Comparison of ENCODE assay signal across 18 cellular contexts in genomic region chr4:161595230-161595771, GRCh38.
DNase-seq lines count a peak whose midpoint lies in the region; ATAC-seq and TF ChIP-seq lines count a peak whose summit lies in the region.
"Had no signal": no experiment of that assay in that cellular context is flagged by ENCODE, and none has a peak within 500 bp of the region (broad histone marks: within the 10 kb centered on the region; RNA-seq: fewer than 3 reads in every experiment).

No MANE protein-coding gene starts in this region.

- H3K9me2 ChIP-seq in HCT116 (ENCODE audit: insufficient read depth) (no peaks in the 10 kb centered on the region), SK-N-SH (no peaks in the 10 kb centered on the region)

- no peaks in the 10 kb centered on the region for H3K4me1 ChIP-seq in HCT116 (ENCODE audit: control insufficient read depth in 1 of 2, insufficient read depth in 2 of 2, low read length in 2 of 2)
- H3K4me1 ChIP-seq in SK-N-SH (ENCODE audit: control insufficient read depth in 1 of 2, insufficient read depth in 2 of 2, low read depth in 1 of 2, low read length in 1 of 2): no peaks in the 10 kb centered on the region; a peak in 1 of 4 replicates
- H3K4me1 ChIP-seq in thyroid gland: no peaks in the 10 kb centered on the region
- H3K4me1 ChIP-seq: BE2C, BLaER1 had no signal

- no peaks in the 10 kb centered on the region for H3K79me2 ChIP-seq in HCT116 (ENCODE audit: insufficient read depth, low read length)
- no peaks in the 10 kb centered on the region for H3K79me2 ChIP-seq in SK-N-SH (ENCODE audit: insufficient read depth)

- TF ChIP-seq POLR2A in HCT116 (IDR thresholded peaks at IDR 0.05; ENCODE audit: borderline replicate concordance, extremely low read depth, insufficient read depth, insufficient read length): no peak
- TF ChIP-seq POLR2A in thyroid gland (IDR thresholded peaks at IDR 0.05): no peak

- 32% methylated on average over 2 of the region's 2 CpGs for WGBS in SK-N-SH (ENCODE audit: low lambda C conversion rate)
- 86 to 92% methylated on average over 2 of the region's 2 CpGs for WGBS in thyroid gland, 2 donors

- no peak overlapping the region for H3K9ac ChIP-seq in HCT116 (ENCODE audit: low read length)
- H3K9ac ChIP-seq in SK-N-SH: no peak overlapping the region
- H3K9ac ChIP-seq: BLaER1 had no signal

- RAD21 ChIA-PET in HCT116 (lab: Charles Lee; ENCODE audit: low non-redundant PET in 1 of 2, low total read pairs in 2 of 2, uncharacterized antibody in 2 of 2, unreplicated experiment in 2 of 2): no interaction called here

- ATAC-seq in HCT116 (no peak), GM21515 (IDR thresholded peaks at IDR 0.05; ENCODE audit: unreplicated experiment) (no peak), HG03045 (IDR thresholded peaks at IDR 0.05; ENCODE audit: unreplicated experiment) (no peak)

- H3K36me3 ChIP-seq in HCT116 (ENCODE audit: control insufficient read depth in 1 of 2, insufficient read depth in 2 of 2, low read length in 2 of 2) (no peaks in the 10 kb centered on the region), SK-N-SH (replicated peaks in 1 of 2; ENCODE audit: control insufficient read depth in 1 of 2, insufficient read depth in 2 of 2, low read length in 1 of 2) (no peaks in the 10 kb centered on the region), thyroid gland (no peaks in the 10 kb centered on the region)
- H3K36me3 ChIP-seq: BE2C, BLaER1 had no signal

- no peaks in the 10 kb centered on the region for H3F3A ChIP-seq in SK-N-SH (replicated peaks; ENCODE audit: insufficient read depth)

- H2AFZ ChIP-seq in HCT116 (ENCODE audit: low read depth, low read length, poor library complexity, severe bottlenecking) (peak overlapping the region; percentile 83), SK-N-SH (ENCODE audit: low read depth) (no peak overlapping the region)

- no peak overlapping the region for H3K4me3 ChIP-seq in HCT116 (replicated peaks in 1 of 2; ENCODE audit: low read depth in 1 of 2, low read length in 2 of 2)
- no peak overlapping the region for H3K4me3 ChIP-seq in LNCaP clone FGC (ENCODE audit: low read depth, low read length)
- no peak overlapping the region for H3K4me3 ChIP-seq in SK-N-SH (ENCODE audit: low read depth in 2 of 2, low read length in 1 of 2)
- no peak overlapping the region for H3K4me3 ChIP-seq in thyroid gland (replicated peaks in 1 of 3)
- H3K4me3 ChIP-seq: BLaER1 had no signal

- H4K20me1 ChIP-seq in HCT116 (ENCODE audit: insufficient read depth) (no peaks in the 10 kb centered on the region), SK-N-SH (ENCODE audit: insufficient read depth) (no peaks in the 10 kb centered on the region)
- H4K20me1 ChIP-seq: BLaER1 had no signal

- DNase-seq in HCT116 (ENCODE audit: low read depth, low spot score) (no peak), LNCaP clone FGC (ENCODE audit: low read depth) (peak; percentile 41), SK-N-SH (no peak), HUDEP-2 (lab: John Stamatoyannopoulos, UW; ENCODE audit: unreplicated experiment in 76 of 76) (no peak), thyroid gland (no peak)
- DNase-seq: 8988T; ACHN; BE2C; C1 segment of cervical spinal cord; CD4-positive, alpha-beta memory T cell; CD4-positive, CD25-positive, alpha-beta regulatory T cell; CD8-positive, alpha-beta memory T cell; COR-L47; DMS79 treated with DMSO at 0.1 percent for 48 hours; GF-D8 had no signal

- H3K4me2 ChIP-seq in HCT116 (ENCODE audit: low read length): no peak overlapping the region
- no peak overlapping the region for H3K4me2 ChIP-seq in SK-N-SH
- H3K4me2 ChIP-seq: BLaER1 had no signal

- H3K27ac ChIP-seq in HCT116 (ENCODE audit: low read depth, low read length): no peak overlapping the region
- no peak overlapping the region for H3K27ac ChIP-seq in SK-N-SH (ENCODE audit: low read depth in 2 of 2, low read length in 1 of 2)
- no peak overlapping the region for H3K27ac ChIP-seq in thyroid gland
- H3K27ac ChIP-seq: BLaER1 had no signal

- BruUV-seq in HCT116 (replicated peaks; lab: Mats Ljungman, UMichigan): no TSS peak

- H3K27me3 ChIP-seq in HCT116 (ENCODE audit: insufficient read depth, low read length): no peaks in the 10 kb centered on the region
- H3K27me3 ChIP-seq in SK-N-SH (ENCODE audit: insufficient read depth): no peaks in the 10 kb centered on the region
- no peaks in the 10 kb centered on the region for H3K27me3 ChIP-seq in thyroid gland
- H3K27me3 ChIP-seq: BE2C, BLaER1 had no signal

- TF ChIP-seq EP300 in SK-N-SH (IDR thresholded peaks at IDR 0.05; ENCODE audit: borderline replicate concordance in 1 of 2, low read depth in 1 of 2, low read length in 1 of 2): peak in 1 of 2 experiments; percentile 51; a peak in 1 of 4 replicates

- TF ChIP-seq CTCF in HCT116 (IDR thresholded peaks at IDR 0.05 in 2 of 3, conservative IDR thresholded peaks at IDR 0.05 in 1 of 3; ENCODE audit: borderline replicate concordance in 1 of 3, insufficient read depth in 1 of 3, low read depth in 2 of 3, low read length in 2 of 3) (no peak), LNCaP clone FGC (IDR thresholded peaks at IDR 0.05; ENCODE audit: control insufficient read depth, extremely low read depth, insufficient read depth) (no peak), SK-N-SH (IDR thresholded peaks at IDR 0.05) (no peak), thyroid gland (IDR thresholded peaks at IDR 0.05) (no peak)

- CTCF ChIA-PET in HCT116 (lab: Charles Lee) (no interaction called here), SK-N-SH (lab: Yijun Ruan, JAX) (interaction anchor here (0.9 kb wide), 1 partner anchor 573 kb away, joined by 5 read pairs; no protein-coding TSS in a partner anchor)

- no peaks in the 10 kb centered on the region for H3K9me3 ChIP-seq in HCT116 (ENCODE audit: control insufficient read depth in 1 of 2, insufficient read depth in 1 of 2, low read depth in 1 of 2, low read length in 2 of 2)
- H3K9me3 ChIP-seq in SK-N-SH: no peaks in the 10 kb centered on the region
- H3K9me3 ChIP-seq in thyroid gland: no peaks in the 10 kb centered on the region
- H3K9me3 ChIP-seq: BE2C, BLaER1 had no signal

- intact Hi-C loops in HCT116 (cut with micrococcal nuclease) (no loop called here), thyroid gland (cut with DNase I) (no loop called here)

- POLR2A ChIA-PET in HCT116 (lab: Charles Lee): no interaction called here
- POLR2A ChIA-PET in SK-N-SH (lab: Yijun Ruan, JAX): no interaction called here

- TF ChIP-seq RAD21 in HCT116 (IDR thresholded peaks at IDR 0.05; ENCODE audit: low read depth): no peak
- no peak for TF ChIP-seq RAD21 in SK-N-SH (IDR thresholded peaks at IDR 0.05; ENCODE audit: low read length)

TF ChIP-seq in HCT116, 20 proteins besides CTCF, POLR2A, EP300 and RAD21:
- TF ChIP-seq POLR2AphosphoS5 (IDR thresholded peaks at IDR 0.05; ENCODE audit: low read depth, low read length) (no peak), CEBPB (IDR thresholded peaks at IDR 0.05; ENCODE audit: low read depth) (no peak), ATF3 (IDR thresholded peaks at IDR 0.05) (no peak), MAX (IDR thresholded peaks at IDR 0.05) (no peak), JUND (IDR thresholded peaks at IDR 0.05) (no peak), CBX3 (IDR thresholded peaks at IDR 0.05; ENCODE audit: low read depth) (no peak), SIN3A (IDR thresholded peaks at IDR 0.05; ENCODE audit: low read depth) (no peak), YY1 (IDR thresholded peaks at IDR 0.05; ENCODE audit: extremely low read depth, insufficient replicate concordance, low read depth, low read length) (no peak), FOSL1 (IDR thresholded peaks at IDR 0.05; ENCODE audit: low read depth) (no peak), EZH2 (IDR thresholded peaks at IDR 0.05) (no peak)

TF ChIP-seq in SK-N-SH, 30 proteins besides CTCF, POLR2A, EP300 and RAD21:
- no peak for TF ChIP-seq YY1 (IDR thresholded peaks at IDR 0.05; ENCODE audit: low read depth)
- peak; percentile 69 for TF ChIP-seq GATA2 (CRISPR knock-in tag; IDR thresholded peaks at IDR 0.05)
